In genomic region chr6:150301871-150302800, GRCh38 we compare ENCODE assay signal across 8 cellular contexts.
DNase-seq lines count a peak whose midpoint lies in the region; ATAC-seq and TF ChIP-seq lines count a peak whose summit lies in the region.

No MANE protein-coding gene starts in this region.

- no peak for TF ChIP-seq CTCF in cardiac fibroblast (IDR thresholded peaks at IDR 0.05; ENCODE audit: low read depth, low read length)
- no peak for TF ChIP-seq CTCF in lower leg skin (IDR thresholded peaks at IDR 0.05)

- intact Hi-C loops in lower leg skin (cut with DNase I; ENCODE audit: low total_unique reads): no loop called here

- DNase-seq in activated naive CD4-positive, alpha-beta T cell treated with anti-CD3 and anti-CD28 coated beads, Interleukin-2, amount 50 U/mL, for 72 hours (ENCODE audit: low spot score in 2 of 2): peak in 1 of 2 donors; percentile 13
- no peak for DNase-seq in activated naive CD4-positive, alpha-beta T cell treated with anti-CD3 and anti-CD28 coated beads, Interleukin-2, amount 50 U/mL, for 16 hours
- DNase-seq in cardiac fibroblast (ENCODE audit: low read depth in 2 of 2) (peak; percentile 59 to 67), HCEC 1CT (no peak), NOMO-1 treated with DMSO at 0.1 percent for 48 hours (lab: John Stamatoyannopoulos, UW; ENCODE audit: unreplicated experiment) (no peak), lower leg skin (ENCODE audit: low spot score in 2 of 2) (no peak)
- DNase-seq in stimulated activated naive CD8-positive, alpha-beta T cell treated with anti-CD3 and anti-CD28 coated beads, Interleukin-15, Interleukin-2, amounts not matched to agents 100 U/mL and 50 U/mL, for 24 hours: no peak

- H3K36me3 Mint-ChIP-seq in activated naive CD4-positive, alpha-beta T cell treated with anti-CD3 and anti-CD28 coated beads, Interleukin-2, amount 50 U/mL, for 72 hours: peaks cover 0 to 9% of the 10 kb centered on the region in 2 donors

- H3K27ac Mint-ChIP-seq in activated naive CD4-positive, alpha-beta T cell treated with anti-CD3 and anti-CD28 coated beads, Interleukin-2, amount 50 U/mL, for 72 hours: no peak overlapping the region

- H3K4me3 ChIP-seq in cardiac fibroblast (replicated peaks in 1 of 2; ENCODE audit: low read depth in 2 of 2, low read length in 2 of 2): no peak overlapping the region
- no peak overlapping the region for H3K4me3 ChIP-seq in lower leg skin (ENCODE audit: low read depth, poor library complexity, severe bottlenecking)

- ATAC-seq in activated naive CD4-positive, alpha-beta T cell treated with anti-CD3 and anti-CD28 coated beads, Interleukin-2, amount 50 U/mL, for 72 hours: peak; percentile 95 to 99
- ATAC-seq in HG03439 (IDR thresholded peaks at IDR 0.05; ENCODE audit: unreplicated experiment): peak; percentile 89
- ATAC-seq in stimulated activated naive CD8-positive, alpha-beta T cell treated with anti-CD3 and anti-CD28 coated beads, Interleukin-15, Interleukin-2, amounts not matched to agents 100 U/mL and 50 U/mL, for 24 hours: peak; percentile 93

- 61 to 78% methylated on average over 6 of the region's 6 CpGs for WGBS in lower leg skin, 2 donors

- H3K9me3 Mint-ChIP-seq in activated naive CD4-positive, alpha-beta T cell treated with anti-CD3 and anti-CD28 coated beads, Interleukin-2, amount 50 U/mL, for 72 hours: peaks cover 7 to 9% of the 10 kb centered on the region in 2 donors

- TF ChIP-seq POLR2A in lower leg skin (IDR thresholded peaks at IDR 0.05): no peak

Comparison
In these comparisons a context has a peak if more than half of its experiments do, and no peak if none do; other contexts are left out.
1. DNase-seq: peak in cardiac fibroblast (2 of 2); none in activated naive CD4-positive, alpha-beta T cell treated with anti-CD3 and anti-CD28 coated beads, Interleukin-2, amount 50 U/mL, for 16 hours (single experiment), stimulated activated naive CD8-positive, alpha-beta T cell treated with anti-CD3 and anti-CD28 coated beads, Interleukin-15, Interleukin-2, amounts not matched to agents 100 U/mL and 50 U/mL, for 24 hours (single experiment), HCEC 1CT (single experiment), NOMO-1 treated with DMSO at 0.1 percent for 48 hours (single experiment) and lower leg skin (0 of 2).
2. Peak in every context shown above with its lines, with median percentiles within 50 percentile points of each other: ATAC-seq.